In genomic region chr3:29565236-29565635, GRCh38 we compare ENCODE assay signal across 21 cellular contexts.
DNase-seq lines count a peak whose midpoint lies in the region; ATAC-seq and TF ChIP-seq lines count a peak whose summit lies in the region.
"Had no signal": no experiment of that assay in that cellular context is flagged by ENCODE, and none has a peak within 500 bp of the region (broad histone marks: within the 10 kb centered on the region; RNA-seq: fewer than 3 reads in every experiment).

No MANE protein-coding gene starts in this region.

- peaks cover 0 to 3% (median 1%) of the 10 kb centered on the region in 3 donors for H3K27me3 Mint-ChIP-seq in CD14-positive monocyte (ENCODE audit: low read depth in 3 of 3)

- H4K91ac ChIP-seq in IMR-90 (ENCODE audit: insufficient read depth, low read depth, low read length), result no peak overlapping the region

- no peak overlapping the region for H3K9ac ChIP-seq in IMR-90 (ENCODE audit: low read depth, low read length)

- no peak overlapping the region for H3K4me3 Mint-ChIP-seq in CD14-positive monocyte
- H3K4me3 Mint-ChIP-seq: GM23338 had no signal

- no peak overlapping the region for H4K8ac ChIP-seq in IMR-90 (ENCODE audit: low read depth in 2 of 2, low read length in 2 of 2)

- H3K14ac ChIP-seq in IMR-90 (replicated peaks; ENCODE audit: low read depth, low read length), result no peak overlapping the region

- H2AK5ac ChIP-seq in IMR-90 (ENCODE audit: low read depth, low read length), result no peak overlapping the region

- no peaks in the 10 kb centered on the region for H3K36me3 Mint-ChIP-seq in CD14-positive monocyte

- H4K20me1 ChIP-seq in IMR-90 (ENCODE audit: insufficient read depth, low read length), result peaks cover 3% of the 10 kb centered on the region; the same call in 1 of the 2 replicates

- no peak for TF ChIP-seq CTCF in IMR-90 (conservative IDR thresholded peaks at IDR 0.05; ENCODE audit: low read depth, low read length)
- no peak for TF ChIP-seq CTCF in fibroblast of pulmonary artery (IDR thresholded peaks at IDR 0.05; ENCODE audit: low read length, missing control alignments)
- TF ChIP-seq CTCF in CD14-positive monocyte (IDR thresholded peaks at IDR 0.05), result no peak
- no peak for TF ChIP-seq CTCF in GM10248 (IDR thresholded peaks at IDR 0.05; ENCODE audit: control extremely low read depth, extremely low read depth, low read depth, missing control alignments)

- no peak overlapping the region for H2BK120ac ChIP-seq in IMR-90 (ENCODE audit: low read depth, low read length)

- H2AK9ac ChIP-seq in IMR-90 (replicated peaks; ENCODE audit: low read depth, low read length, poor library complexity), result no peak overlapping the region

- TF ChIP-seq RAD21 in IMR-90 (IDR thresholded peaks at IDR 0.05; ENCODE audit: low read length), result no peak

- no peak overlapping the region for H3K27ac ChIP-seq in IMR-90 (ENCODE audit: insufficient read depth, low read length)
- H3K27ac ChIP-seq: SK-N-MC had no signal

- dilution Hi-C loops in IMR-90 (cut with HindIII; ENCODE audit: low sequenced_read_pairs, unreplicated experiment), result no loop called here

- in situ Hi-C loops in IMR-90 (cut with MboI; ENCODE audit: low sequenced_read_pairs), result no loop called here

- H3K9me1 ChIP-seq in IMR-90 (ENCODE audit: insufficient read depth, low read length), result no peaks in the 10 kb centered on the region

- H3K4ac ChIP-seq in IMR-90 (ENCODE audit: low read depth, low read length), result no peak overlapping the region

- H2BK20ac ChIP-seq in IMR-90 (ENCODE audit: low read depth, low read length), result no peak overlapping the region

- no peak for TF ChIP-seq POLR2A in IMR-90 (IDR thresholded peaks at IDR 0.05; ENCODE audit: low read depth, low read length)

- peaks cover 0 to 7% (median 2%) of the 10 kb centered on the region in 7 donors for H3K9me3 Mint-ChIP-seq in CD14-positive monocyte
- H3K9me3 Mint-ChIP-seq: GM23338 had no signal

- H2BK5ac ChIP-seq in IMR-90 (ENCODE audit: low read depth, low read length, poor library complexity, severe bottlenecking), result no peak overlapping the region

- H3K4me1 Mint-ChIP-seq in CD14-positive monocyte, result no peaks in the 10 kb centered on the region
- H3K4me1 Mint-ChIP-seq: GM23338 had no signal

- intact Hi-C loops in IMR-90 (cut with micrococcal nuclease) (no loop called here), CD14-positive monocyte (cut with micrococcal nuclease) (no loop called here)

- no peak overlapping the region for H3K27ac Mint-ChIP-seq in CD14-positive monocyte
- H3K27ac Mint-ChIP-seq: GM23338 had no signal

- H3K79me1 ChIP-seq in IMR-90 (ENCODE audit: low read depth in 1 of 2, low read length in 2 of 2), result peaks cover 10 to 22% of the 10 kb centered on the region in 2 experiments; a peak in 3 of 4 replicates

- H2BK15ac ChIP-seq in IMR-90 (ENCODE audit: low read depth, low read length), result no peak overlapping the region

- H3K56ac ChIP-seq in IMR-90 (ENCODE audit: extremely low read depth, insufficient read depth, low read length), result no peak overlapping the region

- H3K4me3 ChIP-seq in IMR-90 (ENCODE audit: insufficient read depth, low read depth, low read length) (no peak overlapping the region), fibroblast of pulmonary artery (replicated peaks; ENCODE audit: low read depth, low read length) (no peak overlapping the region)
- H3K4me3 ChIP-seq: GM23338, SK-N-MC had no signal

- no peaks in the 10 kb centered on the region for H3K36me3 ChIP-seq in IMR-90 (ENCODE audit: control insufficient read depth, insufficient read depth, low read length)

- no TSS peak for BruUV-seq in IMR-90 (replicated peaks; lab: Mats Ljungman, UMichigan)

- no peaks in the 10 kb centered on the region for H3K27me3 ChIP-seq in IMR-90 (ENCODE audit: control insufficient read depth, insufficient read depth, low read length)

- no peaks in the 10 kb centered on the region for H3K9me3 ChIP-seq in IMR-90 (ENCODE audit: control insufficient read depth, insufficient read depth, low read length)

- no peak overlapping the region for H2AFZ ChIP-seq in IMR-90 (replicated peaks; ENCODE audit: low read length, poor library complexity)
- H2AFZ ChIP-seq: GM23338 had no signal

- peaks cover 1% of the 10 kb centered on the region; the same call in 1 of the 2 replicates for H3K4me1 ChIP-seq in IMR-90 (ENCODE audit: control insufficient read depth, insufficient read depth, low read length)

- no peak; the same call in 1 of the 2 replicates for ATAC-seq in IMR-90 (ENCODE audit: low read depth)
- no peak for ATAC-seq in HG03439 (IDR thresholded peaks at IDR 0.05; ENCODE audit: unreplicated experiment)
- ATAC-seq: GM23338 had no signal

- CTCF ChIA-PET in IMR-90 (lab: Yijun Ruan, JAX), result no interaction called here
- CTCF ChIA-PET in GM10248 (lab: Yijun Ruan, JAX), result no interaction called here

- no peak overlapping the region for H4K5ac ChIP-seq in IMR-90 (ENCODE audit: low read depth, low read length)

- no peak overlapping the region for H3K23ac ChIP-seq in IMR-90 (ENCODE audit: low read depth, low read length)

- POLR2A ChIA-PET in IMR-90 (lab: Charles Lee; ENCODE audit: unreplicated experiment) (no interaction called here), GM10248 (lab: Yijun Ruan, JAX) (no interaction called here)

- DNase-seq in COLO829 (ENCODE audit: low spot score) (peak; percentile 28), IMR-90 (no peak), astrocyte of the hippocampus (ENCODE audit: low read depth, low spot score) (peak; percentile 6), fibroblast of pulmonary artery (ENCODE audit: low read depth) (peak; percentile 30), CD14-positive monocyte (ENCODE audit: low spot score) (no peak), OCI-M1 (lab: John Stamatoyannopoulos, UW) (no peak), GM10248 (ENCODE audit: extremely low spot score) (no peak)
- DNase-seq: ACHN, AML-193, COR-L47, GF-D8, KG1, MV-4-11, NCI-H1694 treated with DMSO at 0.1 percent for 48 hours, NCI-H2171 treated with DMSO at 0.1 percent for 48 hours, NCI-H510A, NCI-H774, Right ventricle myocardium superior had no signal

- H3K18ac ChIP-seq in IMR-90 (ENCODE audit: low read depth, low read length), result peak overlapping the region; percentile 26; the same call in 1 of the 2 replicates

- H3K4me2 ChIP-seq in IMR-90 (ENCODE audit: low read depth, low read length), result no peak overlapping the region; the same call in 1 of the 2 replicates
- H3K4me2 ChIP-seq: GM23338 had no signal

TF ChIP-seq in IMR-90, 13 proteins besides CTCF, POLR2A, EP300 and RAD21:
- no peak for TF ChIP-seq MXI1 (IDR thresholded peaks at IDR 0.05; ENCODE audit: borderline replicate concordance, low read depth, low read length)

Comparison
In these comparisons a context has a peak if more than half of its experiments do, and no peak if none do; other contexts are left out.
1. DNase-seq: peak in COLO829 (single experiment), astrocyte of the hippocampus (single experiment) and fibroblast of pulmonary artery (single experiment); none in IMR-90 (single experiment), CD14-positive monocyte (single experiment), OCI-M1 (single experiment) and GM10248 (single experiment).